Comparison of ENCODE assay signal across 8 cellular contexts in the genomic region with DNA sequence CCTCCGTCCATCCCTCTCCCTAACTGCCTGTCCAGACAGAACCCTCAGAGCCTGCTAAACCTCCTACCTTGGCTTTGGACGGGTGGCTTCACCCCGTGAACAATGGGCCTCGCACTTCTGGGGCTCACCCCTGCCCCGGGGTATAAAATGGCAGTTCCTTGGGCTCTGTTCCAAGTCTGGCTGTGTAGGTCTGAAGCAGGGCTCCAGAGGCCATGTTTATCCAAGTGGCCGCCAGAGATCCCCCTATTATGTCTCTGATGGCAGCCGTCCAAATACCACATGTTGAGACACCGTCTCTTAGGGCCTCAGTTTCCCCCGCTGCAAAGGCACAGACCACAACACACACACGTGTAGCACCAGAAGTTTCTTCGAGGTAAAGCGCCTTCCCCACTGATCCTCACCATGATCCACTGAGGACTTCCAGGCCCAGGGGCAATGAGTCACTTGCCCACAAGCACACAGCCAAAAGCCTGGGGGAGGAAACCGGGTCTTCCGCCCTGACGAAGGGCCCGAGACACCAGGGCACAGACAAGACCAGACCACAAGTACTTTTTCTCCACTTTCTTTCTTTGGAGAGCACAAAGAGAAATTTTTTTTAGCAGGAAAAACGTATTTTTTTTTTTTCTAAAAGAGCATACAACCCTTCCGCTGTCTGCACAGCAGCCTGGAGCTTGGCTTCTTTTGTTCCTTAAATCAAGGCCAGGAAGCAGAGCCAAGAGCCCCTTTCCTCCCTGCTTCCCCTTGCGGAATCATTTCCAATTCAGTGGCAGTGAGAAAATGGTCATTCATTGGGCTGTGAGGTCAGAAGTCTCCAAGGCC. TPM values are rescaled to one million over a fixed set of nuclear protein-coding genes. Genes with fewer than 3 reads are reported as not detected.
DNase-seq lines count a peak whose midpoint lies in the region; ATAC-seq, FAIRE-seq and TF ChIP-seq lines count a peak whose summit lies in the region.

No MANE protein-coding gene starts in this region.

- peak overlapping the region; percentile 30 for H3K4me2 ChIP-seq in keratinocyte (ENCODE audit: control insufficient read depth, extremely low read depth, insufficient read depth, low read depth, low read length)

- H3K36me3 ChIP-seq in keratinocyte (ENCODE audit: control insufficient read depth in 2 of 2, extremely low read depth in 1 of 2, insufficient read depth in 2 of 2, low read length in 2 of 2) (no peaks in the 10 kb centered on the region), upper lobe of right lung (no peaks in the 10 kb centered on the region)

- intact Hi-C loops in upper lobe of right lung (cut with DNase I): no loop called here

- no peaks in the 10 kb centered on the region for H3K27me3 ChIP-seq in keratinocyte (ENCODE audit: control insufficient read depth, extremely low read depth, insufficient read depth, low read length)
- no peaks in the 10 kb centered on the region for H3K27me3 ChIP-seq in upper lobe of right lung

- H4K20me1 ChIP-seq in keratinocyte (ENCODE audit: control insufficient read depth, extremely low read depth, insufficient read depth, low read length): no peaks in the 10 kb centered on the region

- ATAC-seq in activated naive CD4-positive, alpha-beta T cell treated with anti-CD3 and anti-CD28 coated beads, Interleukin-2, amount 50 U/mL, for 72 hours: peak; percentile 79 to 91
- ATAC-seq in upper lobe of right lung: peak; percentile 52
- ATAC-seq in GM18907 (IDR thresholded peaks at IDR 0.05; ENCODE audit: unreplicated experiment): no peak

- no peak overlapping the region for H3K27ac ChIP-seq in keratinocyte (ENCODE audit: control insufficient read depth, insufficient read depth, low read length)
- H3K27ac ChIP-seq in upper lobe of right lung: peak overlapping the region; percentile 19

- no peaks in the 10 kb centered on the region for H3K9me1 ChIP-seq in keratinocyte (ENCODE audit: control insufficient read depth, extremely low read depth, insufficient read depth, low read length)

- no peak for TF ChIP-seq CTCF in keratinocyte (optimal IDR thresholded peaks at IDR 0.05 in 1 of 3, IDR thresholded peaks at IDR 0.05 in 1 of 3, conservative IDR thresholded peaks at IDR 0.05 in 1 of 3; ENCODE audit: extremely low read depth in 1 of 3, insufficient read depth in 2 of 3, low read length in 3 of 3)
- TF ChIP-seq CTCF in upper lobe of right lung (IDR thresholded peaks at IDR 0.05): no peak

- no peaks in the 10 kb centered on the region for H3K79me2 ChIP-seq in keratinocyte (ENCODE audit: control insufficient read depth, insufficient read depth, low read length)

- DNase-seq in activated gamma-delta T cell treated with Interleukin-2 at 50 U/mL for 16 hours (peak; percentile 16), activated gamma-delta T cell (lab: John Stamatoyannopoulos, UW) (no peak), keratinocyte (ENCODE audit: low read depth, low spot score) (no peak), upper lobe of right lung (no peak), retina (no peak)
- peak; percentile 27 to 63 for DNase-seq in activated naive CD4-positive, alpha-beta T cell treated with anti-CD3 and anti-CD28 coated beads, Interleukin-2, amount 50 U/mL, for 72 hours (ENCODE audit: low spot score in 2 of 2)
- DNase-seq in effector CD8-positive, alpha-beta T cell (lab: John Stamatoyannopoulos, UW): no peak

- no peak overlapping the region for H3K4me3 ChIP-seq in keratinocyte (ENCODE audit: control insufficient read depth in 2 of 3, extremely low read depth in 1 of 3, insufficient read depth in 2 of 3, low read depth in 1 of 3, low read length in 3 of 3)
- H3K4me3 ChIP-seq in upper lobe of right lung: no peak overlapping the region

- peak overlapping the region; percentile 43 to 61 for H3K27ac Mint-ChIP-seq in activated naive CD4-positive, alpha-beta T cell treated with anti-CD3 and anti-CD28 coated beads, Interleukin-2, amount 50 U/mL, for 72 hours

- H3K9me3 ChIP-seq in keratinocyte (ENCODE audit: control insufficient read depth, low read depth, low read length): no peaks in the 10 kb centered on the region
- H3K9me3 ChIP-seq in upper lobe of right lung: no peaks in the 10 kb centered on the region

- H3K4me1 ChIP-seq in keratinocyte (ENCODE audit: control insufficient read depth, extremely low read depth, insufficient read depth, low read length) (peaks cover 13% of the 10 kb centered on the region), upper lobe of right lung (peaks cover 27% of the 10 kb centered on the region)

- no peaks in the 10 kb centered on the region for H3K9me3 Mint-ChIP-seq in activated naive CD4-positive, alpha-beta T cell treated with anti-CD3 and anti-CD28 coated beads, Interleukin-2, amount 50 U/mL, for 72 hours

- no peak overlapping the region for H3K9ac ChIP-seq in keratinocyte (ENCODE audit: control insufficient read depth, extremely low read depth, insufficient read depth, low read length)

- no peaks in the 10 kb centered on the region for H3K36me3 Mint-ChIP-seq in activated naive CD4-positive, alpha-beta T cell treated with anti-CD3 and anti-CD28 coated beads, Interleukin-2, amount 50 U/mL, for 72 hours

- dilution Hi-C loops in keratinocyte (cut with MboI; ENCODE audit: extremely low pct_ligation_motif_present, low sequenced_read_pairs): no loop called here

- no peak for FAIRE-seq in keratinocyte (lab: Jason Lieb, UNC)

- no peak overlapping the region for H2AFZ ChIP-seq in keratinocyte (ENCODE audit: control insufficient read depth, low read length)

RNA-seq across cellular contexts. Expression of a gene that starts 11.8 kb away (rescaled TPM):
- total RNA-seq in activated naive CD4-positive, alpha-beta T cell treated with anti-CD3 and anti-CD28 coated beads, Interleukin-2, amount 50 U/mL, for 72 hours: 1 to 10 TPM in 1 of 2 donors, under 1 TPM in 1; 0.25 to 3.0 TPM
- 0.02 to 0.09 TPM (median 0.05 TPM) in 3 replicates for polyA plus RNA-seq in keratinocyte
- polyA plus RNA-seq in keratinocyte (2011; ENCODE audit: low read depth): not detected
- 0.06 TPM in 1 of 2 replicates, not detected in the other for polyA plus RNA-seq in keratinocyte (2011; cell fraction: cytosol; rRNA removed)
- not detected in 2 replicates for polyA plus RNA-seq in keratinocyte (2011; cell fraction: nucleus; rRNA removed)
- polyA plus RNA-seq in keratinocyte (2012; ENCODE audit: low replicate concordance): not detected in 2 replicates
- not detected in 3 replicates for polyA minus RNA-seq in keratinocyte
- not detected for polyA minus RNA-seq in keratinocyte (2011; cell fraction: cytosol; rRNA and poly(A)+ RNA removed)
- not detected in 2 replicates for polyA minus RNA-seq in keratinocyte (2011; cell fraction: nucleus; rRNA and poly(A)+ RNA removed)
- 2.3 TPM for total RNA-seq in upper lobe of right lung

RNA-seq across cellular contexts. Expression of a gene that starts 47.1 kb away (rescaled TPM):
- total RNA-seq in activated naive CD4-positive, alpha-beta T cell treated with anti-CD3 and anti-CD28 coated beads, Interleukin-2, amount 50 U/mL, for 72 hours: 10 to 100 TPM; 23.4 to 44.3 TPM
- 36.7 to 45.5 TPM (median 42.5 TPM) in 3 replicates for polyA plus RNA-seq in keratinocyte
- polyA plus RNA-seq in keratinocyte (2011; ENCODE audit: low read depth): 33.5 TPM
- 32.4 and 63.7 TPM in 2 replicates for polyA plus RNA-seq in keratinocyte (2011; cell fraction: cytosol; rRNA removed)
- 14.8 and 15.8 TPM in 2 replicates for polyA plus RNA-seq in keratinocyte (2011; cell fraction: nucleus; rRNA removed)
- polyA plus RNA-seq in keratinocyte (2012; ENCODE audit: low replicate concordance): 22.2 and 32.8 TPM in 2 replicates
- polyA minus RNA-seq in keratinocyte: 21.5 to 54.4 TPM (median 40.1 TPM) in 3 replicates
- 28.4 TPM for polyA minus RNA-seq in keratinocyte (2011; cell fraction: cytosol; rRNA and poly(A)+ RNA removed)
- 9.1 and 12.2 TPM in 2 replicates for polyA minus RNA-seq in keratinocyte (2011; cell fraction: nucleus; rRNA and poly(A)+ RNA removed)
- 15.7 TPM for total RNA-seq in upper lobe of right lung

RNA-seq across cellular contexts. Expression of a gene that starts 58.3 kb away (rescaled TPM):
- 10 to 100 TPM; 31.6 to 31.9 TPM for total RNA-seq in activated naive CD4-positive, alpha-beta T cell treated with anti-CD3 and anti-CD28 coated beads, Interleukin-2, amount 50 U/mL, for 72 hours
- polyA plus RNA-seq in keratinocyte: 29.0 to 34.9 TPM (median 31.0 TPM) in 3 replicates
- polyA plus RNA-seq in keratinocyte (2011; ENCODE audit: low read depth): 10.6 TPM
- polyA plus RNA-seq in keratinocyte (2011; cell fraction: cytosol; rRNA removed): 16.6 and 25.5 TPM in 2 replicates
- 53.2 and 56.2 TPM in 2 replicates for polyA plus RNA-seq in keratinocyte (2011; cell fraction: nucleus; rRNA removed)
- 24.2 and 27.1 TPM in 2 replicates for polyA plus RNA-seq in keratinocyte (2012; ENCODE audit: low replicate concordance)
- polyA minus RNA-seq in keratinocyte: 22.0 to 34.1 TPM (median 30.7 TPM) in 3 replicates
- polyA minus RNA-seq in keratinocyte (2011; cell fraction: cytosol; rRNA and poly(A)+ RNA removed): 7.5 TPM
- 21.6 and 42.5 TPM in 2 replicates for polyA minus RNA-seq in keratinocyte (2011; cell fraction: nucleus; rRNA and poly(A)+ RNA removed)
- total RNA-seq in upper lobe of right lung: 57.9 TPM

Comparison
In these comparisons a context has a peak if more than half of its experiments do, and no peak if none do; other contexts are left out.
1. DNase-seq: peak in activated gamma-delta T cell treated with Interleukin-2 at 50 U/mL for 16 hours (single experiment) and activated naive CD4-positive, alpha-beta T cell treated with anti-CD3 and anti-CD28 coated beads, Interleukin-2, amount 50 U/mL, for 72 hours (2 of 2); none in activated gamma-delta T cell (single experiment), keratinocyte (single experiment), upper lobe of right lung (single experiment), retina (single experiment) and effector CD8-positive, alpha-beta T cell (single experiment).